Comparison of ENCODE assay signal across 1 cellular context in the genomic region with DNA sequence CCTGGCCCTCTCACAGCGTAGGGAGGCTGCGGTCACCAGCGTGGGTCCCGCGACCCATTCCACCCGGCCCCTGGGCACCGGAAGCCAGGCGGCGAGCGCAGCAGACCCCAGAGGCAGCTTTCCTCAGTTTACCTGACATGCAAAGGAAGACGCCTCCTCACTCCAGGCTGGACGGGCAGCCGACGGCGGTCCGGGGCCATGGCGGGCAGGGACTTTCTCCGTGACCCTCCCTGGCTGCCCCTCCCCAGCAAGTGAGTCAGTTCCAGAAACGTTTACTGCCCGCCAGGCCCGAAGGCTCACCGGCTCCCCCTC.
TF ChIP-seq lines count a peak whose summit lies in the region.

No MANE protein-coding gene starts in this region.

TF ChIP-seq in HCT116, 20 proteins besides CTCF, POLR2A, EP300 and RAD21 (continued from another document):
- TF ChIP-seq, protein P1, sequence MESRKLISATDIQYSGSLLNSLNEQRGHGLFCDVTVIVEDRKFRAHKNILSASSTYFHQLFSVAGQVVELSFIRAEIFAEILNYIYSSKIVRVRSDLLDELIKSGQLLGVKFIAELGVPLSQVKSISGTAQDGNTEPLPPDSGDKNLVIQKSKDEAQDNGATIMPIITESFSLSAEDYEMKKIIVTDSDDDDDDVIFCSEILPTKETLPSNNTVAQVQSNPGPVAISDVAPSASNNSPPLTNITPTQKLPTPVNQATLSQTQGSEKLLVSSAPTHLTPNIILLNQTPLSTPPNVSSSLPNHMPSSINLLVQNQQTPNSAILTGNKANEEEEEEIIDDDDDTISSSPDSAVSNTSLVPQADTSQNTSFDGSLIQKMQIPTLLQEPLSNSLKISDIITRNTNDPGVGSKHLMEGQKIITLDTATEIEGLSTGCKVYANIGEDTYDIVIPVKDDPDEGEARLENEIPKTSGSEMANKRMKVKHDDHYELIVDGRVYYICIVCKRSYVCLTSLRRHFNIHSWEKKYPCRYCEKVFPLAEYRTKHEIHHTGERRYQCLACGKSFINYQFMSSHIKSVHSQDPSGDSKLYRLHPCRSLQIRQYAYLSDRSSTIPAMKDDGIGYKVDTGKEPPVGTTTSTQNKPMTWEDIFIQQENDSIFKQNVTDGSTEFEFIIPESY (IDR thresholded peaks at IDR 0.05; ENCODE audit: extremely low read depth, insufficient replicate concordance, low read length), result no peak
- TF ChIP-seq CEBPB (IDR thresholded peaks at IDR 0.05; ENCODE audit: low read depth) (no peak), SP1 (IDR thresholded peaks at IDR 0.05; ENCODE audit: low read depth) (no peak), TCF7L2 (IDR thresholded peaks at IDR 0.05; ENCODE audit: borderline replicate concordance, extremely low read depth, insufficient read depth, insufficient read length) (no peak), SRF (IDR thresholded peaks at IDR 0.05; ENCODE audit: low read depth) (no peak), ELF1 (IDR thresholded peaks at IDR 0.05; ENCODE audit: borderline replicate concordance, low read depth) (no peak), EZH2phosphoT487 (IDR thresholded peaks at IDR 0.05; ENCODE audit: borderline replicate concordance) (no peak), SIN3A (IDR thresholded peaks at IDR 0.05; ENCODE audit: low read depth) (no peak)
